In genomic region chr14:105063041-105063440, GRCh38 we compare ENCODE assay signal across 15 cellular contexts. TPM values are rescaled to one million over a fixed set of nuclear protein-coding genes. Genes with fewer than 3 reads are reported as not detected.
DNase-seq lines count a peak whose midpoint lies in the region; TF ChIP-seq lines count a peak whose summit lies in the region.
"Had no signal": no experiment of that assay in that cellular context is flagged by ENCODE, and none has a peak within 500 bp of the region (broad histone marks: within the 10 kb centered on the region; RNA-seq: fewer than 3 reads in every experiment).

No MANE protein-coding gene starts in this region.

- H3K27me3 ChIP-seq in osteoblast (ENCODE audit: insufficient read depth, low read length) (no peaks in the 10 kb centered on the region), esophagus muscularis mucosa (peaks cover 0 to 30% (median 0%) of the 10 kb centered on the region in 4 donors)

- POLR2A ChIA-PET in activated CD4-positive, alpha-beta T cell treated with anti-CD3 and anti-CD28 coated beads, Interleukin-2, amount 10 ng/mL, durations not matched to agents 7 days and 5 days (lab: Charles Lee) = no interaction called here

- peaks cover 6% of the 10 kb centered on the region for H3K4me1 ChIP-seq in osteoblast (ENCODE audit: insufficient read depth, low read length)
- peaks cover 41 to 43% (median 42%) of the 10 kb centered on the region in 4 donors for H3K4me1 ChIP-seq in esophagus muscularis mucosa

- H3K27ac ChIP-seq in osteoblast (ENCODE audit: low read depth, low read length) = no peak overlapping the region
- peak overlapping the region in 1 of 4 donors; percentile 2 for H3K27ac ChIP-seq in esophagus muscularis mucosa (replicated peaks in 1 of 4)
- H3K27ac ChIP-seq: A549 had no signal

- no peaks in the 10 kb centered on the region for H3K36me3 ChIP-seq in osteoblast (ENCODE audit: insufficient read depth, low read length)
- no peaks in the 10 kb centered on the region for H3K36me3 ChIP-seq in esophagus muscularis mucosa
- H3K36me3 ChIP-seq: esophagus squamous epithelium had no signal

- peak overlapping the region; percentile 80 for H3K4me3 Mint-ChIP-seq in activated CD4-positive, alpha-beta T cell treated with anti-CD3 and anti-CD28 coated beads, Interleukin-2, amount 10 ng/mL, durations not matched to agents 7 days and 5 days
- H3K4me3 Mint-ChIP-seq in activated naive CD8-positive, alpha-beta T cell = peak overlapping the region; percentile 92

- TF ChIP-seq EP300 in esophagus muscularis mucosa (IDR thresholded peaks at IDR 0.05) = no peak

- TF ChIP-seq CTCF in GM12864 (IDR thresholded peaks at IDR 0.05; ENCODE audit: low read depth, low read length, missing control alignments) (no peak), osteoblast (IDR thresholded peaks at IDR 0.05; ENCODE audit: extremely low read depth, low read depth, low read length) (no peak), esophagus muscularis mucosa (IDR thresholded peaks at IDR 0.05) (no peak)

- no peak for TF ChIP-seq POLR2A in esophagus muscularis mucosa (IDR thresholded peaks at IDR 0.05; ENCODE audit: low read depth)

- no peaks in the 10 kb centered on the region for H3K9me3 ChIP-seq in osteoblast (ENCODE audit: low read depth, low read length)
- H3K9me3 ChIP-seq in esophagus muscularis mucosa = no peaks in the 10 kb centered on the region
- H3K9me3 ChIP-seq: A549, esophagus squamous epithelium had no signal

- no peak overlapping the region for H2AFZ ChIP-seq in osteoblast (ENCODE audit: low read length)

- H3K4me3 ChIP-seq in GM12864 (ENCODE audit: low read depth, low read length) (peak overlapping the region; percentile 95), osteoblast (ENCODE audit: insufficient read depth, low read length) (no peak overlapping the region), esophagus muscularis mucosa (no peak overlapping the region)
- H3K4me3 ChIP-seq: A549 had no signal

- no peaks in the 10 kb centered on the region for H3K79me2 ChIP-seq in osteoblast (ENCODE audit: insufficient read depth, low read length)

- peaks cover 24% of the 10 kb centered on the region for H3K36me3 Mint-ChIP-seq in activated CD4-positive, alpha-beta T cell treated with anti-CD3 and anti-CD28 coated beads, Interleukin-2, amount 10 ng/mL, durations not matched to agents 7 days and 5 days (ENCODE audit: low read depth)
- no peaks in the 10 kb centered on the region for H3K36me3 Mint-ChIP-seq in activated naive CD8-positive, alpha-beta T cell

- peaks cover 79% of the 10 kb centered on the region for H3K4me1 Mint-ChIP-seq in activated CD4-positive, alpha-beta T cell treated with anti-CD3 and anti-CD28 coated beads, Interleukin-2, amount 10 ng/mL, durations not matched to agents 7 days and 5 days
- peaks cover 65% of the 10 kb centered on the region for H3K4me1 Mint-ChIP-seq in activated naive CD8-positive, alpha-beta T cell (ENCODE audit: low read depth)

- no peak overlapping the region for H3K4me2 ChIP-seq in osteoblast (ENCODE audit: insufficient read depth, low read length)
- H3K4me2 ChIP-seq: A549 had no signal

- peak overlapping the region; percentile 94 for H3K27ac Mint-ChIP-seq in activated CD4-positive, alpha-beta T cell treated with anti-CD3 and anti-CD28 coated beads, Interleukin-2, amount 10 ng/mL, durations not matched to agents 7 days and 5 days
- peak overlapping the region; percentile 98 for H3K27ac Mint-ChIP-seq in activated naive CD8-positive, alpha-beta T cell

- CTCF ChIA-PET in activated CD4-positive, alpha-beta T cell treated with anti-CD3 and anti-CD28 coated beads, Interleukin-2, amount 10 ng/mL, durations not matched to agents 7 days and 5 days (lab: Charles Lee) = interaction anchor here (0.7 to 3.0 kb wide), 5 partner anchors 10 to 301 kb away, joined by 3 to 13 read pairs (median 3); no protein-coding TSS in a partner anchor

- 82% methylated on average over 11 of the region's 11 CpGs for WGBS in esophagus muscularis mucosa

- intact Hi-C loops in esophagus muscularis mucosa (cut with DNase I) = no loop called here

- no peak for DNase-seq in activated CD4-positive, alpha-beta T cell treated with anti-CD3 and anti-CD28 coated beads, Interleukin-2, amount 10 ng/mL, durations not matched to agents 7 days and 5 days
- DNase-seq in activated CD4-positive, alpha-beta T cell treated with anti-CD3 and anti-CD28 coated beads for 4 hours = no peak
- no peak for DNase-seq in GM12864 (ENCODE audit: low read depth)
- peak; percentile 27 for DNase-seq in osteoblast (ENCODE audit: insufficient read length, low spot score, missing footprints)
- no peak for DNase-seq in glomerular visceral epithelial cell (ENCODE audit: extremely low spot score)
- no peak for DNase-seq in esophagus muscularis mucosa (ENCODE audit: extremely low spot score)
- DNase-seq in RPMI8226 = no peak
- DNase-seq: amygdala; esophagus squamous epithelium; NCI-H1694 treated with DMSO at 0.1 percent for 48 hours; NCI-H524 treated with DMSO at 0.1 percent for 48 hours; stimulated activated CD4-positive, alpha-beta T cell treated with anti-CD3 and anti-CD28 coated beads, Interleukin-4, amount 100 ng/mL, for 4 hours; stimulated activated naive CD4-positive, alpha-beta T cell treated with Interleukin-2 at 50 U/mL for 16 hours had no signal

- H4K20me1 ChIP-seq in osteoblast (ENCODE audit: insufficient read depth, low read length) = no peaks in the 10 kb centered on the region

- H3K27me3 Mint-ChIP-seq in activated CD4-positive, alpha-beta T cell treated with anti-CD3 and anti-CD28 coated beads, Interleukin-2, amount 10 ng/mL, durations not matched to agents 7 days and 5 days = no peaks in the 10 kb centered on the region
- H3K27me3 Mint-ChIP-seq in activated naive CD8-positive, alpha-beta T cell = no peaks in the 10 kb centered on the region

- no peaks in the 10 kb centered on the region for H3K9me3 Mint-ChIP-seq in activated CD4-positive, alpha-beta T cell treated with anti-CD3 and anti-CD28 coated beads, Interleukin-2, amount 10 ng/mL, durations not matched to agents 7 days and 5 days
- no peaks in the 10 kb centered on the region for H3K9me3 Mint-ChIP-seq in activated naive CD8-positive, alpha-beta T cell (ENCODE audit: low read depth)

RNA-seq across cellular contexts. Expression of gene GPR132, which starts 2.2 kb away (rescaled TPM):
- total RNA-seq in activated CD4-positive, alpha-beta T cell treated with anti-CD3 and anti-CD28 coated beads, Interleukin-2, amount 10 ng/mL, durations not matched to agents 7 days and 5 days = 10 to 100 TPM; 44.2 to 46.6 TPM
- under 0.01 TPM in 2 replicates for total RNA-seq in osteoblast
- total RNA-seq in esophagus muscularis mucosa = 1 to 10 TPM; 1.2 to 8.0 (median 2.1) TPM

RNA-seq across cellular contexts. Expression of gene CDCA4, which starts 42.2 kb away (rescaled TPM):
- 10 to 100 TPM; 53.0 to 56.6 TPM for total RNA-seq in activated CD4-positive, alpha-beta T cell treated with anti-CD3 and anti-CD28 coated beads, Interleukin-2, amount 10 ng/mL, durations not matched to agents 7 days and 5 days
- 13.3 and 13.8 TPM in 2 replicates for total RNA-seq in osteoblast
- 1 to 10 TPM; 5.0 to 8.0 (median 6.0) TPM for total RNA-seq in esophagus muscularis mucosa

Comparison
In these comparisons a context has a peak if more than half of its experiments do, and no peak if none do; other contexts are left out.
1. RNA of gene GPR132, which starts 2.2 kb away (total RNA-seq): 44.2 to 46.6 TPM in activated CD4-positive, alpha-beta T cell treated with anti-CD3 and anti-CD28 coated beads, Interleukin-2, amount 10 ng/mL, durations not matched to agents 7 days and 5 days; 1.2 to 8.0 TPM in esophagus muscularis mucosa and under 0.01 TPM in osteoblast; every median in the first group is over 4 times any median in the second.